1 cellular context compared by ENCODE assay signal in the genomic region with DNA sequence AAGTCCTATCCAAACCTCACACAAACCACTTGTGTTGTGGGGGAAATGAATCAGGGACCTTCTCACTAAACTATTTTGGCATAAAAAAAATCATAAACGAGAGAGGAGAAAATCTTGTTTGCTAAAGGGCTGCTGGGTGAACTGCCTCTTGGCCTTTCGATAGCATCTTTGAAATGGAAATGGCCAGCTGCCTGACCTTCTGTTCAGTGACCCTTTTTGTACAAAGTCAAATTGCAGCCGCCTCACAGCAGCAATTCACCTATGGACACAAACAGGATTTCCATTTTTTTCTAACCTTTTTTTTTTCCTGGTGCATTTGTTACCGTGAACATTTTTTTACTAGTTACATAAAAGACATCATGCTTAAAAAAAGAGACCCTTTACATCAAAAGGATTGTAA.
TF ChIP-seq lines count a peak whose summit lies in the region.

No MANE protein-coding gene starts in this region.

TF ChIP-seq in GM23338, 12 proteins besides CTCF, POLR2A, EP300 and RAD21 (continued from another document):
- TF ChIP-seq, protein P1, sequence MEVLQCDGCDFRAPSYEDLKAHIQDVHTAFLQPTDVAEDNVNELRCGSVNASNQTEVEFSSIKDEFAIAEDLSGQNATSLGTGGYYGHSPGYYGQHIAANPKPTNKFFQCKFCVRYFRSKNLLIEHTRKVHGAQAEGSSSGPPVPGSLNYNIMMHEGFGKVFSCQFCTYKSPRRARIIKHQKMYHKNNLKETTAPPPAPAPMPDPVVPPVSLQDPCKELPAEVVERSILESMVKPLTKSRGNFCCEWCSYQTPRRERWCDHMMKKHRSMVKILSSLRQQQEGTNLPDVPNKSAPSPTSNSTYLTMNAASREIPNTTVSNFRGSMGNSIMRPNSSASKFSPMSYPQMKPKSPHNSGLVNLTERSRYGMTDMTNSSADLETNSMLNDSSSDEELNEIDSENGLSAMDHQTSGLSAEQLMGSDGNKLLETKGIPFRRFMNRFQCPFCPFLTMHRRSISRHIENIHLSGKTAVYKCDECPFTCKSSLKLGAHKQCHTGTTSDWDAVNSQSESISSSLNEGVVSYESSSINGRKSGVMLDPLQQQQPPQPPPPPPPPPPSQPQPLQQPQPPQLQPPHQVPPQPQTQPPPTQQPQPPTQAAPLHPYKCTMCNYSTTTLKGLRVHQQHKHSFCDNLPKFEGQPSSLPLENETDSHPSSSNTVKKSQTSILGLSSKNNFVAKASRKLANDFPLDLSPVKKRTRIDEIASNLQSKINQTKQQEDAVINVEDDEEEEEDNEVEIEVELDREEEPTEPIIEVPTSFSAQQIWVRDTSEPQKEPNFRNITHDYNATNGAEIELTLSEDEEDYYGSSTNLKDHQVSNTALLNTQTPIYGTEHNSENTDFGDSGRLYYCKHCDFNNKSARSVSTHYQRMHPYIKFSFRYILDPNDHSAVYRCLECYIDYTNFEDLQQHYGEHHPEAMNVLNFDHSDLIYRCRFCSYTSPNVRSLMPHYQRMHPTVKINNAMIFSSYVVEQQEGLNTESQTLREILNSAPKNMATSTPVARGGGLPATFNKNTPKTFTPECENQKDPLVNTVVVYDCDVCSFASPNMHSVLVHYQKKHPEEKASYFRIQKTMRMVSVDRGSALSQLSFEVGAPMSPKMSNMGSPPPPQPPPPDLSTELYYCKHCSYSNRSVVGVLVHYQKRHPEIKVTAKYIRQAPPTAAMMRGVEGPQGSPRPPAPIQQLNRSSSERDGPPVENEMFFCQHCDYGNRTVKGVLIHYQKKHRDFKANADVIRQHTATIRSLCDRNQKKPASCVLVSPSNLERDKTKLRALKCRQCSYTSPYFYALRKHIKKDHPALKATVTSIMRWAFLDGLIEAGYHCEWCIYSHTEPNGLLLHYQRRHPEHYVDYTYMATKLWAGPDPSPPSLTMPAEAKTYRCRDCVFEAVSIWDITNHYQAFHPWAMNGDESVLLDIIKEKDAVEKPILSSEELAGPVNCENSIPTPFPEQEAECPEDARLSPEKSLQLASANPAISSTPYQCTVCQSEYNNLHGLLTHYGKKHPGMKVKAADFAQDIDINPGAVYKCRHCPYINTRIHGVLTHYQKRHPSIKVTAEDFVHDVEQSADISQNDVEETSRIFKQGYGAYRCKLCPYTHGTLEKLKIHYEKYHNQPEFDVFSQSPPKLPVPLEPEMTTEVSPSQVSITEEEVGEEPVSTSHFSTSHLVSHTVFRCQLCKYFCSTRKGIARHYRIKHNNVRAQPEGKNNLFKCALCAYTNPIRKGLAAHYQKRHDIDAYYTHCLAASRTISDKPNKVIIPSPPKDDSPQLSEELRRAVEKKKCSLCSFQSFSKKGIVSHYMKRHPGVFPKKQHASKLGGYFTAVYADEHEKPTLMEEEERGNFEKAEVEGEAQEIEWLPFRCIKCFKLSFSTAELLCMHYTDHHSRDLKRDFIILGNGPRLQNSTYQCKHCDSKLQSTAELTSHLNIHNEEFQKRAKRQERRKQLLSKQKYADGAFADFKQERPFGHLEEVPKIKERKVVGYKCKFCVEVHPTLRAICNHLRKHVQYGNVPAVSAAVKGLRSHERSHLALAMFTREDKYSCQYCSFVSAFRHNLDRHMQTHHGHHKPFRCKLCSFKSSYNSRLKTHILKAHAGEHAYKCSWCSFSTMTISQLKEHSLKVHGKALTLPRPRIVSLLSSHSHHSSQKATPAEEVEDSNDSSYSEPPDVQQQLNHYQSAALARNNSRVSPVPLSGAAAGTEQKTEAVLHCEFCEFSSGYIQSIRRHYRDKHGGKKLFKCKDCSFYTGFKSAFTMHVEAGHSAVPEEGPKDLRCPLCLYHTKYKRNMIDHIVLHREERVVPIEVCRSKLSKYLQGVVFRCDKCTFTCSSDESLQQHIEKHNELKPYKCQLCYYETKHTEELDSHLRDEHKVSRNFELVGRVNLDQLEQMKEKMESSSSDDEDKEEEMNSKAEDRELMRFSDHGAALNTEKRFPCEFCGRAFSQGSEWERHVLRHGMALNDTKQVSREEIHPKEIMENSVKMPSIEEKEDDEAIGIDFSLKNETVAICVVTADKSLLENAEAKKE (CRISPR knock-in tag; IDR thresholded peaks at IDR 0.05) = no peak
